Comparison of ENCODE assay signal across 26 cellular contexts in the genomic region with DNA sequence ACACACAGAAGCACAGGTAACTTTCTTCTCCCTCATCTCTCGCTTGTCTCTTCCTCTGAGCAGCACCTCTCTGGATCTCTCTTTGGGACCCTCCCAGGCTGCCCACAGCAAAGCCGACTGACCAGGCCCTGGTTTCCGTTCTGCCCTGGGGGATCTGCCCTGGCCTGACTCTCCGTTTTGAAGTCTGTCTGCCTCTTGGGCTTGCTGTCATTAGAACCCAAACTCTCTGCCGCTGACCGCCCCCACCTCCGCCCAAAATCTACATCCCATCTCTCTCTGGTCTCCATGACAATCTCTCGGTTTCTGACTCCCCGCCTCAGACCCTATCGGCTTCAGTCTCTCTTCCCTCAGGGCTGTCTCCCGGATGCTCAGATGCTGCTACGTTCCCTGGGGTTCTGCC. TPM values are rescaled to one million over a fixed set of nuclear protein-coding genes. Genes with fewer than 3 reads are reported as not detected.
"Had no signal": no experiment of that assay in that cellular context is flagged by ENCODE, and none has a peak within 500 bp of the region (broad histone marks: within the 10 kb centered on the region; RNA-seq: fewer than 3 reads in every experiment).

No MANE protein-coding gene starts in this region.

- DNase-seq: activated CD4-positive, alpha-beta T cell treated with anti-CD3 and anti-CD28 coated beads for 48 hours; activated CD4-positive, alpha-beta T cell treated with anti-CD3 and anti-CD28 coated beads, Interleukin-2, amount 50 U/mL, for 4 hours; activated CD4-positive, CD25-positive, alpha-beta regulatory T cell treated with anti-CD3 and anti-CD28 coated beads, Interleukin-2, amount 50 U/mL, for 72 hours; activated CD8-positive, alpha-beta T cell treated with anti-CD3 and anti-CD28 coated beads, Interleukin-2, amount 10 ng/mL, durations not matched to agents 7 days and 5 days; activated gamma-delta T cell; activated naive CD4-positive, alpha-beta T cell treated with anti-CD3 and anti-CD28 coated beads for 36 hours; activated T-cell treated with anti-CD3 and anti-CD28 coated beads, Interleukin-2, amount 50 U/mL, for 4 hours; adrenal gland; caudate nucleus; NCI-H1048; NCI-H146; NCI-H187 treated with DMSO at 0.1 percent for 48 hours; NCI-H2081 treated with DMSO at 0.1 percent for 48 hours; NCI-H446; NCI-H524; PC-3; SHP77 had no signal

- H3K9me3 ChIP-seq: adrenal gland, breast epithelium, SJSA1 had no signal

- H3K27ac Mint-ChIP-seq: activated CD8-positive, alpha-beta T cell treated with anti-CD3 and anti-CD28 coated beads, Interleukin-2, amount 10 ng/mL, durations not matched to agents 7 days and 5 days; activated naive CD4-positive, alpha-beta T cell treated with anti-CD3 and anti-CD28 coated beads for 36 hours; activated naive CD8-positive, alpha-beta T cell; T-helper 1 cell treated with Interleukin-12 subunit alpha and Interleukin-12 subunit beta and Interleukin-4 antibody, amounts not matched to agents 30 μg/mL and 1 μg/mL, for 36 hours; WTC11 had no signal

- H3K36me3 ChIP-seq: adrenal gland, breast epithelium, SJSA1 had no signal

- H3K9me3 Mint-ChIP-seq: activated naive CD4-positive, alpha-beta T cell treated with anti-CD3 and anti-CD28 coated beads for 36 hours; activated T-cell treated with anti-CD3 and anti-CD28 coated beads, Interleukin-2, amount 50 U/mL, for 4 hours; T-helper 1 cell treated with Interleukin-12 subunit alpha and Interleukin-12 subunit beta and Interleukin-4 antibody, amounts not matched to agents 30 μg/mL and 1 μg/mL, for 36 hours; WTC11 had no signal

- H3K4me3 ChIP-seq: adrenal gland, breast epithelium, SJSA1 had no signal

- H3K4me3 Mint-ChIP-seq: activated CD8-positive, alpha-beta T cell treated with anti-CD3 and anti-CD28 coated beads, Interleukin-2, amount 10 ng/mL, durations not matched to agents 7 days and 5 days; activated naive CD4-positive, alpha-beta T cell treated with anti-CD3 and anti-CD28 coated beads for 36 hours; activated naive CD8-positive, alpha-beta T cell; activated T-cell treated with anti-CD3 and anti-CD28 coated beads, Interleukin-2, amount 50 U/mL, for 4 hours; T-helper 1 cell treated with Interleukin-12 subunit alpha and Interleukin-12 subunit beta and Interleukin-4 antibody, amounts not matched to agents 30 μg/mL and 1 μg/mL, for 36 hours; WTC11 had no signal

- FAIRE-seq: RCC 7860 had no signal

- ATAC-seq: activated CD8-positive, alpha-beta T cell treated with anti-CD3 and anti-CD28 coated beads, Interleukin-2, amount 10 ng/mL, durations not matched to agents 7 days and 5 days; activated T-cell treated with anti-CD3 and anti-CD28 coated beads, Interleukin-2, amount 50 U/mL, for 4 hours; PC-3; SK-N-SH treated with all-trans-retinoic acid at 6 μM for 48 hours; WTC11 had no signal

- H3K27ac ChIP-seq: adrenal gland, breast epithelium, SJSA1 had no signal

RNA-seq across cellular contexts. Expression of a gene that starts 6.9 kb away (rescaled TPM):
- total RNA-seq: LHCN-M2, M059J, SJSA1 had no signal

RNA-seq across cellular contexts. Expression of a gene that starts 43.2 kb away (rescaled TPM):
- total RNA-seq: SJSA1 had no signal
